Comparison of ENCODE assay signal across 24 cellular contexts in genomic region chr12:25701290-25701689, GRCh38.
DNase-seq lines count a peak whose midpoint lies in the region; ATAC-seq, FAIRE-seq and TF ChIP-seq lines count a peak whose summit lies in the region.
"Had no signal": no experiment of that assay in that cellular context is flagged by ENCODE, and none has a peak within 500 bp of the region (broad histone marks: within the 10 kb centered on the region; RNA-seq: fewer than 3 reads in every experiment).

No MANE protein-coding gene starts in this region.

- H2AFZ ChIP-seq in astrocyte (ENCODE audit: low read depth, low read length) = no peak overlapping the region
- H2AFZ ChIP-seq: parathyroid adenoma had no signal

- DNase-seq in HT1080 (ENCODE audit: low read depth) (peak; percentile 63), astrocyte (ENCODE audit: low read depth) (peak; percentile 74), fibroblast of the aortic adventitia (ENCODE audit: low read depth) (peak; percentile 74), DMS153 (lab: John Stamatoyannopoulos, UW) (no peak)
- DNase-seq in stimulated activated effector memory CD8-positive, alpha-beta T cell treated with anti-CD3 and anti-CD28 coated beads, Interleukin-12 subunit alpha, Interleukin-12 subunit beta, amount 100 ng/mL, for 72 hours (ENCODE audit: low spot score in 2 of 2) = no peak
- DNase-seq: activated CD4-positive, alpha-beta T cell treated with anti-CD3 and anti-CD28 coated beads for 48 hours; activated CD8-positive, alpha-beta memory T cell treated with anti-CD3 and anti-CD28 coated beads, Interleukin-2, amount 50 U/mL, for 4 hours; activated effector memory CD4-positive, alpha-beta T cell treated with Interleukin-2 at 50 U/mL for 16 hours; Caco-2; colonic mucosa; GDM1; heart left ventricle; Kasumi-1; naive thymus-derived CD8-positive, alpha-beta T cell; NCI-H1436; NCI-H82; stimulated activated CD4-positive, alpha-beta T cell treated with anti-CD3 and anti-CD28 coated beads, Interleukin-4, amount 100 ng/mL, for 4 hours had no signal

- no peaks in the 10 kb centered on the region for H3K36me3 Mint-ChIP-seq in astrocyte (ENCODE audit: low read depth, unreplicated experiment)
- H3K36me3 Mint-ChIP-seq in stimulated activated effector memory CD8-positive, alpha-beta T cell treated with anti-CD3 and anti-CD28 coated beads, Interleukin-12 subunit alpha, Interleukin-12 subunit beta, amount 100 ng/mL, for 72 hours = no peaks in the 10 kb centered on the region

- no peaks in the 10 kb centered on the region for H3K4me1 Mint-ChIP-seq in astrocyte (ENCODE audit: low read depth, unreplicated experiment)
- no peaks in the 10 kb centered on the region for H3K4me1 Mint-ChIP-seq in stimulated activated effector memory CD8-positive, alpha-beta T cell treated with anti-CD3 and anti-CD28 coated beads, Interleukin-12 subunit alpha, Interleukin-12 subunit beta, amount 100 ng/mL, for 72 hours
- H3K4me1 Mint-ChIP-seq: B cell had no signal

- H3K9me3 Mint-ChIP-seq in astrocyte (ENCODE audit: unreplicated experiment) = peaks cover 6% of the 10 kb centered on the region
- peaks cover 5% of the 10 kb centered on the region for H3K9me3 Mint-ChIP-seq in stimulated activated effector memory CD8-positive, alpha-beta T cell treated with anti-CD3 and anti-CD28 coated beads, Interleukin-12 subunit alpha, Interleukin-12 subunit beta, amount 100 ng/mL, for 72 hours

- no peaks in the 10 kb centered on the region for H3K27me3 ChIP-seq in astrocyte (ENCODE audit: insufficient read depth, low read length)
- H3K27me3 ChIP-seq: colonic mucosa, heart left ventricle had no signal

- H3K4me3 Mint-ChIP-seq in astrocyte (ENCODE audit: unreplicated experiment) = no peak overlapping the region
- no peak overlapping the region for H3K4me3 Mint-ChIP-seq in stimulated activated effector memory CD8-positive, alpha-beta T cell treated with anti-CD3 and anti-CD28 coated beads, Interleukin-12 subunit alpha, Interleukin-12 subunit beta, amount 100 ng/mL, for 72 hours
- H3K4me3 Mint-ChIP-seq: B cell; naive thymus-derived CD8-positive, alpha-beta T cell had no signal

- H4K20me1 ChIP-seq in astrocyte (ENCODE audit: insufficient read depth, low read length) = no peaks in the 10 kb centered on the region

- no peaks in the 10 kb centered on the region for H3K4me1 ChIP-seq in astrocyte (ENCODE audit: insufficient read depth, low read length)
- H3K4me1 ChIP-seq: Caco-2, colonic mucosa, heart left ventricle, parathyroid adenoma had no signal

- H3K4me3 ChIP-seq in astrocyte (ENCODE audit: insufficient read depth, low read depth, low read length) = no peak overlapping the region
- no peak overlapping the region for H3K4me3 ChIP-seq in fibroblast of the aortic adventitia (ENCODE audit: low read depth, low read length)
- H3K4me3 ChIP-seq: colonic mucosa, heart left ventricle, skin epidermis had no signal

- H3K27me3 Mint-ChIP-seq in astrocyte (ENCODE audit: low read depth, unreplicated experiment) = no peaks in the 10 kb centered on the region

- no peak for FAIRE-seq in astrocyte (lab: Jason Lieb, UNC)
- FAIRE-seq: endometrium had no signal

- ATAC-seq in stimulated activated effector memory CD8-positive, alpha-beta T cell treated with anti-CD3 and anti-CD28 coated beads, Interleukin-12 subunit alpha, Interleukin-12 subunit beta, amount 100 ng/mL, for 72 hours = peak; percentile 13
- ATAC-seq in HG02798 (IDR thresholded peaks at IDR 0.05; ENCODE audit: poor library complexity, unreplicated experiment) (no peak), HG03280 (IDR thresholded peaks at IDR 0.05; ENCODE audit: unreplicated experiment) (no peak)
- ATAC-seq: heart left ventricle; naive thymus-derived CD8-positive, alpha-beta T cell; Panc1 had no signal

- H3K4me2 ChIP-seq in astrocyte (ENCODE audit: low read length) = no peak overlapping the region

- H3K9me3 ChIP-seq in astrocyte (ENCODE audit: insufficient read depth, low read depth, low read length) = peaks cover 1% of the 10 kb centered on the region
- H3K9me3 ChIP-seq: colonic mucosa had no signal

- H3K9ac ChIP-seq in astrocyte (ENCODE audit: low read length) = no peak overlapping the region
- H3K9ac ChIP-seq: parathyroid adenoma had no signal

- TF ChIP-seq CTCF in astrocyte (IDR thresholded peaks at IDR 0.05; ENCODE audit: insufficient read depth, low read depth, low read length) (no peak), fibroblast of the aortic adventitia (IDR thresholded peaks at IDR 0.05; ENCODE audit: insufficient read depth, low read length) (no peak)

- H3K27ac Mint-ChIP-seq in astrocyte (ENCODE audit: unreplicated experiment) = no peak overlapping the region
- H3K27ac Mint-ChIP-seq in stimulated activated effector memory CD8-positive, alpha-beta T cell treated with anti-CD3 and anti-CD28 coated beads, Interleukin-12 subunit alpha, Interleukin-12 subunit beta, amount 100 ng/mL, for 72 hours = no peak overlapping the region
- H3K27ac Mint-ChIP-seq: B cell; naive thymus-derived CD8-positive, alpha-beta T cell had no signal

- no peaks in the 10 kb centered on the region for H3K79me2 ChIP-seq in astrocyte (ENCODE audit: insufficient read depth, low read length)
- H3K79me2 ChIP-seq: parathyroid adenoma had no signal

- H3K36me3 ChIP-seq in astrocyte (ENCODE audit: insufficient read depth, low read length) = no peaks in the 10 kb centered on the region
- H3K36me3 ChIP-seq: colonic mucosa, heart left ventricle had no signal

- no peak overlapping the region for H3K27ac ChIP-seq in astrocyte (ENCODE audit: low read depth, low read length)
- H3K27ac ChIP-seq: colonic mucosa, heart left ventricle, parathyroid adenoma, skin epidermis had no signal

Comparison
In these comparisons a context has a peak if more than half of its experiments do, and no peak if none do; other contexts are left out.
1. DNase-seq: peak in HT1080 (single experiment), astrocyte (single experiment) and fibroblast of the aortic adventitia (single experiment); none in stimulated activated effector memory CD8-positive, alpha-beta T cell treated with anti-CD3 and anti-CD28 coated beads, Interleukin-12 subunit alpha, Interleukin-12 subunit beta, amount 100 ng/mL, for 72 hours (0 of 2) and DMS153 (single experiment).